8 cellular contexts compared by ENCODE assay signal in the genomic region with DNA sequence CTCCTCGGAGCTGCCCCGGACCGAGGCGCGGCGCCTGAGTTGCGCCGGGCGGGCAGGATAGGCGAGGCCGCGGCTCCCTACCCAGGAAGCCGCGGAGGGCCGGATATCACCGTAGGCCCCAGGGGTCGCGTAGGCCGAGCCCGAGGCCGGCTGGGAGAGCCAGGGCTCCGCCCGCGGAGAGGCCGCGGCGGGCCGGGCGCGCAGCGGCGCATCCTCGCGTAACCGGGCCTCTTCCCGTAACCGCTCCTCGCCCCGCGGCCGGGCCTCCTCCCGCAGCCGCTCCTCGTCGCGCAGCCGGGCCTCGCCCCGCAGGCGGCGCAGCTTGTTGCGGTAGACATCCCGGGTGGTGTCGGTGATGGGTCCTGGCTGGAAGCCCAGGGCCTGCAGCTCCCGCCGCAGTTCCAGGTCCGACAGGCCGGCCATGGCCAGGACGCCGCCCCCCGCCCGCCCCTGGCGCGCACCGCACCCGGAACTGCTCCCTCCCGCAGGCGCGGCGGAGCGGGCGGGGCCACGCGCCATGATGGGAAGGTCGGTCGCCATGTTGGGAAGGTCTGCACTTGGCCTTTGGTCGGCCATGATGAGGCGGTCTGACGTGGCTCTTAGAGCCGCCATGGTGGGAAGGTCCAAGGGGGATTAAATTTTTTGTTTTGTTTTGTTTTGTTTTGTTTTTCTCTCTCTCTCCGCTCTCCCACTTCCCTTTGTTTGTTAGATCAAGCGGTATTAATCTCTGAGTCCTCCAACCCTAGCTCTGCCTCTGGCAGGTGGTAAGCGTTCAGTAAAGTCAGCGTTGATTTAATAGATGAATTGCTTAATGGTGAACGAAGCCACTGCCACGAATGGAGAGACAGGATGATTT. TPM values are rescaled to one million over a fixed set of nuclear protein-coding genes. Genes with fewer than 3 reads are reported as not detected.
DNase-seq lines count a peak whose midpoint lies in the region; ATAC-seq and TF ChIP-seq lines count a peak whose summit lies in the region.

TSS of gene LEMD2 (minus strand) at position 437 of the 856 bp plus-strand sequence. CDS start at position 423, 14 bp downstream.

- H3K27ac ChIP-seq in parathyroid adenoma (peak within 1 kb of the TSS; percentile 85), tibial artery (peak within 1 kb of the TSS; percentile 95 to 96)

- H3K4me3 ChIP-seq in GM12864 (ENCODE audit: low read depth, low read length) (peak within 1 kb of the TSS; percentile 78), parathyroid adenoma (ENCODE audit: low read depth, low read length) (peak within 1 kb of the TSS; percentile 77), tibial artery (peak within 1 kb of the TSS; percentile 87 to 89)

- intact Hi-C loops in Right ventricle myocardium superior (cut with DNase I): no loop called here
- intact Hi-C loops in tibial artery (cut with DNase I; ENCODE audit: low total_unique reads): no loop called here

- no peaks in the 10 kb centered on the region for H3K36me3 ChIP-seq in parathyroid adenoma (ENCODE audit: control insufficient read depth, insufficient read depth, low read length)
- H3K36me3 ChIP-seq in tibial artery: peaks cover 6 to 30% (median 16%) of the 10 kb centered on the region in 3 donors

- H3K4me1 ChIP-seq in parathyroid adenoma: peaks cover 23% of the 10 kb centered on the region
- H3K4me1 ChIP-seq in tibial artery: peaks cover 0 to 38% (median 30%) of the 10 kb centered on the region in 4 donors

- no peaks in the 10 kb centered on the region for H3K9me3 ChIP-seq in parathyroid adenoma (ENCODE audit: control insufficient read depth, low read length)
- no peaks in the 10 kb centered on the region for H3K9me3 ChIP-seq in tibial artery

- peak within 1 kb of the TSS; percentile 93 for H3K9ac ChIP-seq in parathyroid adenoma

- peaks cover 34% of the 10 kb centered on the region for H3K79me2 ChIP-seq in parathyroid adenoma

- ATAC-seq in HG02678 (IDR thresholded peaks at IDR 0.05; ENCODE audit: unreplicated experiment) (peak; percentile 85), Right ventricle myocardium superior (ENCODE audit: poor library complexity) (peak; percentile 99)

- H3K4me2 ChIP-seq in parathyroid adenoma (ENCODE audit: low read length): peak within 1 kb of the TSS; percentile 90

- H2AFZ ChIP-seq in parathyroid adenoma: peak within 1 kb of the TSS; percentile 97

- H3K27me3 ChIP-seq in parathyroid adenoma (ENCODE audit: control insufficient read depth, insufficient read depth, low read length): no peaks in the 10 kb centered on the region
- H3K27me3 ChIP-seq in tibial artery: peaks cover 0 to 10% of the 10 kb centered on the region in 2 donors

- DNase-seq in GM12864 (ENCODE audit: low read depth): peak; percentile 77
- DNase-seq in NCI-H128 (lab: John Stamatoyannopoulos, UW; ENCODE audit: unreplicated experiment): peak; percentile 78
- DNase-seq in SW 1271 (lab: John Stamatoyannopoulos, UW): peak; percentile 43 to 89
- DNase-seq in activated naive CD8-positive, alpha-beta T cell treated with anti-CD3 and anti-CD28 coated beads, Interleukin-2, amount 50 U/mL, for 16 hours (ENCODE audit: low read depth, low spot score): peak; percentile 81
- DNase-seq in Right ventricle myocardium superior: peak; percentile 97
- peak; percentile 88 to 96 for DNase-seq in tibial artery

- TF ChIP-seq CTCF in GM12864 (IDR thresholded peaks at IDR 0.05; ENCODE audit: low read depth, low read length, missing control alignments) (no peak), parathyroid adenoma (IDR thresholded peaks at IDR 0.05) (no peak), tibial artery (IDR thresholded peaks at IDR 0.05) (no peak)

RNA-seq across cellular contexts. Expression of gene LEMD2, which starts in this region (rescaled TPM):
- 19.1 TPM for total RNA-seq in Right ventricle myocardium superior

Comparison
In these comparisons a context has a peak if more than half of its experiments do, and no peak if none do; other contexts are left out.
1. Peak in every context shown above with its lines: DNase-seq, ATAC-seq, H3K4me3 ChIP-seq and H3K27ac ChIP-seq.